Comparison of ENCODE assay signal across 8 cellular contexts in the genomic region with DNA sequence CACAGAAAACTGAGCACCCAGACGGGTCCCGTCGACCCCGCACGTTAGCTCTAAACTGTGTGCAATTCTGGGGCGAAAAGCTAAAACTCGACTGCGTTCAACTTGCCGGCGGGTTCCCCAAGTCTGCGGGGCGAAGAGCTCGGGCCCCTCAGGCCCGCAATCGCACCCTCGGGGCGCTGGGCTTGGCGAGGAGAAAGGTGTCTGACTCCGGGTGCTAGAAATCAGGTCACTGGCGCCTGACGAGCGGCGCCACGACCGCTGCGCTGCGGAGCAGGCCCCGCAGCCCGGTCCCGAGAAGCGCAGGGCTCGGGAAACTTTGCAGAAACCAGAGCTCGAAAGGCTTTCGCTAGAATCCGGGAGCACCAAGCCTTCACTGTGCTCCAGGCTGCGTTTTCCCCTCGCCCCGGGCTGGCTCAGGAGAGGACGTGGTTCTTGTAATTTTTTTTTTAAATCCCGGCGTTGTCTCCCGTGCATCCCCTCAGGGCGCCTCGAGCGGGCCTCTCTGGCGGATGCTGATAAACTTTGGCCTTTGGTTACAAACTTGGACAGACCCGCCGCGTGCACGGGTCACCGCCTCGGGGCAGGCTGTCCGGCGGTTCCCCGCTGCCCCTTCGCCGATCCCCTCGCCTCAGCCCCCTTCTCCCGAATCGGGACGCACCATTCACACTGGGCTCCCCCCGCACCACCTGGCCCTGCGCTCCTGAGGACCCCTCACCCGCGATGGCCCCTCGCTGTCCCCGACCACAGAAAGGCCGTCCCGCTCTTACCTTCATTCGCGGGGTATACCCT. TPM values are rescaled to one million over a fixed set of nuclear protein-coding genes. Genes with fewer than 3 reads are reported as not detected.
DNase-seq lines count a peak whose midpoint lies in the region; ATAC-seq and TF ChIP-seq lines count a peak whose summit lies in the region.

No MANE protein-coding gene starts in this region.

- POLR2A ChIA-PET in CD8-positive, alpha-beta memory T cell (lab: Charles Lee), result interaction anchor here (0.6 to 1.1 kb wide), 2 partner anchors 53 to 72 kb away, joined by 3 to 16 read pairs; no protein-coding TSS in a partner anchor
- POLR2A ChIA-PET in activated CD4-positive, alpha-beta memory T cell treated with anti-CD3 and anti-CD28 coated beads for 36 hours (lab: Charles Lee), result interaction anchor here (0.9 to 2.5 kb wide), 2 partner anchors 50 to 53 kb away, joined by 5 to 6 read pairs; no protein-coding TSS in a partner anchor

- peak overlapping the region; percentile 79 to 99 (median 97) for H3K27ac Mint-ChIP-seq in CD8-positive, alpha-beta memory T cell
- peak overlapping the region; percentile 66 for H3K27ac Mint-ChIP-seq in activated CD4-positive, alpha-beta memory T cell treated with anti-CD3 and anti-CD28 coated beads for 36 hours
- H3K27ac Mint-ChIP-seq in endothelial cell (ENCODE audit: unreplicated experiment) (peak overlapping the region; percentile 85), mesothelial cell of epicardium (peak overlapping the region; percentile 87)

- CTCF ChIA-PET in CD8-positive, alpha-beta memory T cell (lab: Charles Lee), result interaction anchor here (1.0 to 3.7 kb wide), 5 partner anchors 9 to 128 kb away, joined by 3 to 23 read pairs (median 4); no protein-coding TSS in a partner anchor
- CTCF ChIA-PET in activated CD4-positive, alpha-beta memory T cell treated with anti-CD3 and anti-CD28 coated beads for 36 hours (lab: Charles Lee), result interaction anchor here (0.6 to 1.0 kb wide), 4 partner anchors 12 to 1140 kb away, joined by 3 to 4 read pairs (median 3); no protein-coding TSS in a partner anchor

- H3K27me3 Mint-ChIP-seq in CD8-positive, alpha-beta memory T cell, result peaks cover 29 to 31% of the 10 kb centered on the region in 2 donors
- H3K27me3 Mint-ChIP-seq in activated CD4-positive, alpha-beta memory T cell treated with anti-CD3 and anti-CD28 coated beads for 36 hours, result peaks cover 21% of the 10 kb centered on the region
- peaks cover 6% of the 10 kb centered on the region for H3K27me3 Mint-ChIP-seq in endothelial cell (ENCODE audit: unreplicated experiment)
- peaks cover 52% of the 10 kb centered on the region for H3K27me3 Mint-ChIP-seq in mesothelial cell of epicardium (ENCODE audit: low read depth)

- peaks cover 0 to 35% (median 6%) of the 10 kb centered on the region in 3 donors for H3K36me3 Mint-ChIP-seq in CD8-positive, alpha-beta memory T cell
- peaks cover 2% of the 10 kb centered on the region for H3K36me3 Mint-ChIP-seq in activated CD4-positive, alpha-beta memory T cell treated with anti-CD3 and anti-CD28 coated beads for 36 hours
- peaks cover 7% of the 10 kb centered on the region for H3K36me3 Mint-ChIP-seq in endothelial cell (ENCODE audit: low read depth, unreplicated experiment)
- H3K36me3 Mint-ChIP-seq in mesothelial cell of epicardium, result no peaks in the 10 kb centered on the region

- H3K36me3 ChIP-seq in CD8-positive, alpha-beta memory T cell (ENCODE audit: insufficient read depth, low read length), result no peaks in the 10 kb centered on the region
- H3K36me3 ChIP-seq in suprapubic skin, result no peaks in the 10 kb centered on the region

- peak overlapping the region; percentile 58 for H3K4me3 ChIP-seq in CD8-positive, alpha-beta memory T cell (ENCODE audit: low read length)
- peak overlapping the region; percentile 94 for H3K4me3 ChIP-seq in suprapubic skin

- H3K9me3 ChIP-seq in CD8-positive, alpha-beta memory T cell (ENCODE audit: low read length), result no peaks in the 10 kb centered on the region
- H3K9me3 ChIP-seq in suprapubic skin, result no peaks in the 10 kb centered on the region

- TF ChIP-seq CTCF in endothelial cell (IDR thresholded peaks at IDR 0.05; ENCODE audit: unreplicated experiment), result no peak
- TF ChIP-seq CTCF in mesothelial cell of epicardium (IDR thresholded peaks at IDR 0.05; ENCODE audit: unreplicated experiment), result no peak
- TF ChIP-seq CTCF in suprapubic skin (IDR thresholded peaks at IDR 0.05), result no peak

- TF ChIP-seq POLR2A in suprapubic skin (IDR thresholded peaks at IDR 0.05), result no peak

- peaks cover 45 to 57% (median 53%) of the 10 kb centered on the region in 3 donors for H3K4me1 Mint-ChIP-seq in CD8-positive, alpha-beta memory T cell
- H3K4me1 Mint-ChIP-seq in activated CD4-positive, alpha-beta memory T cell treated with anti-CD3 and anti-CD28 coated beads for 36 hours (ENCODE audit: low read depth), result peaks cover 45% of the 10 kb centered on the region
- peaks cover 24% of the 10 kb centered on the region for H3K4me1 Mint-ChIP-seq in endothelial cell (ENCODE audit: unreplicated experiment)
- peaks cover 48% of the 10 kb centered on the region for H3K4me1 Mint-ChIP-seq in mesothelial cell of epicardium

- H3K4me1 ChIP-seq in CD8-positive, alpha-beta memory T cell (ENCODE audit: insufficient read depth, low read length), result peaks cover 20% of the 10 kb centered on the region
- H3K4me1 ChIP-seq in suprapubic skin, result peaks cover 53% of the 10 kb centered on the region

- WGBS in suprapubic skin, result under 1% methylated on average over 42 of the region's 71 CpGs

- peak overlapping the region; percentile 87 for H3K27ac ChIP-seq in CD8-positive, alpha-beta memory T cell (ENCODE audit: low read depth, low read length)
- peak overlapping the region; percentile 91 for H3K27ac ChIP-seq in suprapubic skin

- no peak for TF ChIP-seq EP300 in suprapubic skin (IDR thresholded peaks at IDR 0.05)

- H3K9me3 Mint-ChIP-seq in CD8-positive, alpha-beta memory T cell, result no peaks in the 10 kb centered on the region
- no peaks in the 10 kb centered on the region for H3K9me3 Mint-ChIP-seq in activated CD4-positive, alpha-beta memory T cell treated with anti-CD3 and anti-CD28 coated beads for 36 hours
- H3K9me3 Mint-ChIP-seq in endothelial cell (ENCODE audit: unreplicated experiment) (no peaks in the 10 kb centered on the region), mesothelial cell of epicardium (no peaks in the 10 kb centered on the region)

- H3K27me3 ChIP-seq in CD8-positive, alpha-beta memory T cell (ENCODE audit: insufficient read depth, low read length, poor library complexity, severe bottlenecking), result peaks cover 16% of the 10 kb centered on the region
- H3K27me3 ChIP-seq in suprapubic skin, result peaks cover 14% of the 10 kb centered on the region

- H3K4me3 Mint-ChIP-seq in CD8-positive, alpha-beta memory T cell, result peak overlapping the region; percentile 92 to 98 (median 93)
- peak overlapping the region; percentile 81 for H3K4me3 Mint-ChIP-seq in activated CD4-positive, alpha-beta memory T cell treated with anti-CD3 and anti-CD28 coated beads for 36 hours
- peak overlapping the region; percentile 98 for H3K4me3 Mint-ChIP-seq in endothelial cell (ENCODE audit: unreplicated experiment)
- peak overlapping the region; percentile 93 for H3K4me3 Mint-ChIP-seq in mesothelial cell of epicardium

- DNase-seq in CD8-positive, alpha-beta memory T cell, result peak in 4 of 5 donors; percentile 20 to 48 (median 32)
- peak; percentile 19 for DNase-seq in HT1080 (ENCODE audit: low read depth)
- DNase-seq in activated CD4-positive, alpha-beta memory T cell treated with anti-CD3 and anti-CD28 coated beads for 36 hours, result peak; percentile 45
- peak; percentile 49 for DNase-seq in endothelial cell (ENCODE audit: low spot score)
- DNase-seq in mesothelial cell of epicardium (ENCODE audit: low spot score in 2 of 2, unreplicated experiment in 2 of 2), result peak; percentile 32 to 62
- peak in 1 of 2 donors; percentile 69 for DNase-seq in suprapubic skin (ENCODE audit: low spot score in 2 of 2)

- peak; percentile 7 for ATAC-seq in GM21360 (IDR thresholded peaks at IDR 0.05; ENCODE audit: unreplicated experiment)
- ATAC-seq in HG03457 (IDR thresholded peaks at IDR 0.05; ENCODE audit: unreplicated experiment), result no peak

- intact Hi-C loops in activated CD4-positive, alpha-beta memory T cell treated with anti-CD3 and anti-CD28 coated beads for 36 hours (cut with micrococcal nuclease), result loop anchor here (1.0 to 10.0 kb wide), 14 partner anchors 12 to 1834 kb away; partner anchors contain the start of gene SGPP2

RNA-seq across cellular contexts. Expression of gene EPHA4, which starts 0.5 kb away (rescaled TPM):
- 10 to 100 TPM in 1 of 2 experiments, 1 to 10 TPM in 1; 7.8 to 10.2 TPM for total RNA-seq in CD8-positive, alpha-beta memory T cell
- polyA plus RNA-seq in CD8-positive, alpha-beta memory T cell, result 19.3 TPM
- total RNA-seq in HT1080 (2014; rRNA removed; shearing (Covaris generic)), result 3.8 and 4.2 TPM in 2 replicates
- polyA plus RNA-seq in HT1080 (2015; cell fraction: cytosol; rRNA removed), result 2.3 and 3.8 TPM in 2 replicates
- 17.7 and 24.9 TPM in 2 replicates for polyA plus RNA-seq in HT1080 (2015; cell fraction: nucleus; rRNA removed)
- 1 to 10 TPM; 6.3 to 7.0 TPM for total RNA-seq in activated CD4-positive, alpha-beta memory T cell treated with anti-CD3 and anti-CD28 coated beads for 36 hours
- 62.0 TPM for total RNA-seq in endothelial cell (ENCODE audit: unreplicated experiment)
- 20.5 to 20.9 TPM (median 20.6 TPM) in 3 replicates for total RNA-seq in mesothelial cell of epicardium
- 10 to 100 TPM; 49.9 to 70.6 (median 67.8) TPM for total RNA-seq in suprapubic skin
